ENCODE assay signal across 21 cellular contexts in the genomic region with DNA sequence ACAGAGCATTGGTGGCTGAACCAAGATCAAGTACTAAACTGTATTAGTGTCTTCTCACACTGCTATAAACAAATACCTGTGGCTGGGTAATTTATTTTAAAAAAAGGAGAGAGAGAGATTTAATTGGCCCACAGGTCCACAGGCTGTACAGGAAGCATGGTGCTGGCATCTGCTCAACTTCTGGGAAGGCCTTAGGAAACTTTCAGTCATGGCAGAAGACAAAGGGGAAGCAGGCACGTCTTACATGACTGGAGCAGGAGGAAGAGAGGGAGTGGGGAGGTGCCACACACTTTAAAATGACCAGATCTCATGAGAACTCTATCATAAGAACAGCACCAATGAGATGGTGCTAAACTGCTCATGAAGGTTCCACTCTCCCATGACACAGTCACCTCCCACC.
DNase-seq lines count a peak whose midpoint lies in the region; ATAC-seq and TF ChIP-seq lines count a peak whose summit lies in the region.
"Had no signal": no experiment of that assay in that cellular context is flagged by ENCODE, and none has a peak within 500 bp of the region (broad histone marks: within the 10 kb centered on the region; RNA-seq: fewer than 3 reads in every experiment).

No MANE protein-coding gene starts in this region.

- peaks cover 23% of the 10 kb centered on the region; the same call in 1 of the 2 replicates for H3K9me2 ChIP-seq in GM23338 (ENCODE audit: insufficient read depth)
- H3K9me2 ChIP-seq: SK-N-SH had no signal

- peaks cover 14% of the 10 kb centered on the region for H3K27me3 ChIP-seq in endodermal cell (ENCODE audit: control insufficient read depth, insufficient read depth, low read length, poor library complexity, severe bottlenecking)
- no peaks in the 10 kb centered on the region for H3K27me3 ChIP-seq in GM23338 (ENCODE audit: insufficient read depth)
- H3K27me3 ChIP-seq: BLaER1 had no signal

- H3K27me3 Mint-ChIP-seq in activated CD8-positive, alpha-beta memory T cell treated with anti-CD3 and anti-CD28 coated beads, Interleukin-2, amount 10 ng/mL, durations not matched to agents 7 days and 5 days, result peaks cover 39% of the 10 kb centered on the region
- H3K27me3 Mint-ChIP-seq in progenitor cell of endocrine pancreas (no peaks in the 10 kb centered on the region), endodermal cell (ENCODE audit: insufficient read depth) (peaks cover 26% of the 10 kb centered on the region), GM23338 (ENCODE audit: insufficient read depth, low read depth, poor library complexity) (no peaks in the 10 kb centered on the region)

- no peak for TF ChIP-seq CTCF in progenitor cell of endocrine pancreas (IDR thresholded peaks at IDR 0.05; ENCODE audit: unreplicated experiment)
- no peak for TF ChIP-seq CTCF in endodermal cell (conservative IDR thresholded peaks at IDR 0.05)
- no peak for TF ChIP-seq CTCF in GM23338 (conservative IDR thresholded peaks at IDR 0.05; ENCODE audit: low read depth in 2 of 2)

- 94% methylated on average over 1 of the region's 1 CpG; no CpG with 5 or more reads in 1 of the 2 experiments for WGBS in endodermal cell (ENCODE audit: insufficient coverage in 1 of 2, insufficient read length in 1 of 2), 2 experiments

- H4K20me1 ChIP-seq in GM23338 (replicated peaks; ENCODE audit: insufficient read depth), result no peaks in the 10 kb centered on the region
- H4K20me1 ChIP-seq: BLaER1 had no signal

- peaks cover 6% of the 10 kb centered on the region for H3K9me3 Mint-ChIP-seq in activated CD8-positive, alpha-beta memory T cell treated with anti-CD3 and anti-CD28 coated beads, Interleukin-2, amount 10 ng/mL, durations not matched to agents 7 days and 5 days (ENCODE audit: low read depth)
- peaks cover 3% of the 10 kb centered on the region for H3K9me3 Mint-ChIP-seq in progenitor cell of endocrine pancreas (ENCODE audit: low read depth)
- H3K9me3 Mint-ChIP-seq in endodermal cell, result peaks cover 5% of the 10 kb centered on the region
- no peaks in the 10 kb centered on the region; the same call in 1 of the 3 replicates for H3K9me3 Mint-ChIP-seq in GM23338
- H3K9me3 Mint-ChIP-seq: CD4-positive, alpha-beta T cell had no signal

- H3K36me3 ChIP-seq in endodermal cell (ENCODE audit: control insufficient read depth, insufficient read depth, low read length) (no peaks in the 10 kb centered on the region), GM23338 (ENCODE audit: insufficient read depth) (no peaks in the 10 kb centered on the region)
- H3K36me3 ChIP-seq: BLaER1, HAP-1 had no signal

- H3K27ac ChIP-seq in endodermal cell (ENCODE audit: low read depth, low read length) (no peak overlapping the region), GM23338 (ENCODE audit: low read depth) (no peak overlapping the region)

- H3K4me3 ChIP-seq in endodermal cell (ENCODE audit: low read length) (no peak overlapping the region), GM23338 (no peak overlapping the region)
- H3K4me3 ChIP-seq: BLaER1, HAP-1, K562 had no signal

- H3K36me3 Mint-ChIP-seq in activated CD8-positive, alpha-beta memory T cell treated with anti-CD3 and anti-CD28 coated beads, Interleukin-2, amount 10 ng/mL, durations not matched to agents 7 days and 5 days, result peaks cover 11% of the 10 kb centered on the region
- H3K36me3 Mint-ChIP-seq in progenitor cell of endocrine pancreas (ENCODE audit: insufficient read depth) (no peaks in the 10 kb centered on the region), endodermal cell (ENCODE audit: low read depth) (no peaks in the 10 kb centered on the region), GM23338 (ENCODE audit: low read depth) (no peaks in the 10 kb centered on the region)

- no peak overlapping the region for H3K9ac ChIP-seq in endodermal cell (ENCODE audit: extremely low read depth, low read length, poor library complexity, severe bottlenecking)
- H3K9ac ChIP-seq: BLaER1, SK-N-SH had no signal

- no peak for DNase-seq in activated CD8-positive, alpha-beta memory T cell treated with anti-CD3 and anti-CD28 coated beads, Interleukin-2, amount 10 ng/mL, durations not matched to agents 7 days and 5 days
- DNase-seq in activated CD8-positive, alpha-beta memory T cell treated with anti-CD3 and anti-CD28 coated beads for 24 hours, result no peak
- peak; percentile 10 for DNase-seq in MV-4-11 (lab: John Stamatoyannopoulos, UW)
- DNase-seq in dermis microvascular lymphatic vessel endothelial cell (ENCODE audit: low read depth in 2 of 2), result peak; percentile 20 to 22
- no peak for DNase-seq in progenitor cell of endocrine pancreas (ENCODE audit: low spot score, unreplicated experiment)
- no peak for DNase-seq in endodermal cell
- no peak for DNase-seq in stimulated activated naive CD4-positive, alpha-beta T cell treated with Interleukin-2 at 50 U/mL for 16 hours (lab: John Stamatoyannopoulos, UW)
- DNase-seq in GM23338 (ENCODE audit: low spot score), result no peak
- DNase-seq: CD4-positive, alpha-beta T cell; GOT3; HFFc6; NCI-H1092 treated with DMSO at 0.1 percent for 48 hours; NCI-H1436; NCI-H1930; NCI-H2107; NCI-H524; NCI-H748 treated with DMSO at 0.1 percent for 48 hours; SK-N-SH had no signal

- peak overlapping the region; percentile 29 for H3K27ac Mint-ChIP-seq in activated CD8-positive, alpha-beta memory T cell treated with anti-CD3 and anti-CD28 coated beads, Interleukin-2, amount 10 ng/mL, durations not matched to agents 7 days and 5 days
- peak overlapping the region; percentile 58 for H3K27ac Mint-ChIP-seq in progenitor cell of endocrine pancreas
- no peak overlapping the region for H3K27ac Mint-ChIP-seq in endodermal cell
- H3K27ac Mint-ChIP-seq in GM23338, result no peak overlapping the region
- H3K27ac Mint-ChIP-seq: CD4-positive, alpha-beta T cell; HFFc6 had no signal

- H2AFZ ChIP-seq in GM23338, result no peak overlapping the region

- H3K4me3 Mint-ChIP-seq in activated CD8-positive, alpha-beta memory T cell treated with anti-CD3 and anti-CD28 coated beads, Interleukin-2, amount 10 ng/mL, durations not matched to agents 7 days and 5 days, result no peak overlapping the region
- H3K4me3 Mint-ChIP-seq in progenitor cell of endocrine pancreas (ENCODE audit: low read depth) (no peak overlapping the region), endodermal cell (no peak overlapping the region), GM23338 (no peak overlapping the region)
- H3K4me3 Mint-ChIP-seq: CD4-positive, alpha-beta T cell; HFFc6 had no signal

- H3K79me2 ChIP-seq in GM23338 (replicated peaks; ENCODE audit: insufficient read depth), result no peaks in the 10 kb centered on the region

- CTCF ChIA-PET in activated CD8-positive, alpha-beta memory T cell treated with anti-CD3 and anti-CD28 coated beads, Interleukin-2, amount 10 ng/mL, durations not matched to agents 7 days and 5 days (lab: Charles Lee), result interaction anchor here (1.0 kb wide), 1 partner anchor 18 kb away, joined by 3 read pairs; no protein-coding TSS in a partner anchor

- peaks cover 14% of the 10 kb centered on the region for H3K4me1 Mint-ChIP-seq in activated CD8-positive, alpha-beta memory T cell treated with anti-CD3 and anti-CD28 coated beads, Interleukin-2, amount 10 ng/mL, durations not matched to agents 7 days and 5 days
- H3K4me1 Mint-ChIP-seq in progenitor cell of endocrine pancreas (ENCODE audit: low read depth), result peaks cover 7% of the 10 kb centered on the region
- H3K4me1 Mint-ChIP-seq in endodermal cell, result peaks cover 13% of the 10 kb centered on the region
- peaks cover 8% of the 10 kb centered on the region for H3K4me1 Mint-ChIP-seq in GM23338

- no peak overlapping the region for H3K4me2 ChIP-seq in GM23338
- H3K4me2 ChIP-seq: SK-N-SH had no signal

- no peaks in the 10 kb centered on the region for H3F3A ChIP-seq in GM23338 (replicated peaks; ENCODE audit: low read depth)

- peaks cover 11% of the 10 kb centered on the region for H3K9me3 ChIP-seq in endodermal cell (ENCODE audit: control insufficient read depth, low read length)
- H3K9me3 ChIP-seq: HAP-1, SK-N-SH had no signal

- H3K4me1 ChIP-seq in endodermal cell (ENCODE audit: control insufficient read depth, insufficient read depth, low read length) (no peaks in the 10 kb centered on the region), GM23338 (ENCODE audit: insufficient read depth) (peaks cover 6% of the 10 kb centered on the region; the same call in 1 of the 2 replicates)
- H3K4me1 ChIP-seq: HAP-1 had no signal

- ATAC-seq in activated CD8-positive, alpha-beta memory T cell treated with anti-CD3 and anti-CD28 coated beads, Interleukin-2, amount 10 ng/mL, durations not matched to agents 7 days and 5 days, result no peak
- ATAC-seq in GM23338, result no peak
- ATAC-seq: K562 had no signal

TF ChIP-seq in GM23338, 12 proteins besides CTCF, POLR2A, EP300 and RAD21 (continues in another document):
- no peak for TF ChIP-seq POLR2AphosphoS5 (IDR thresholded peaks at IDR 0.05; ENCODE audit: low read depth)
- no peak for TF ChIP-seq ZNF114 (CRISPR knock-in tag; IDR thresholded peaks at IDR 0.05)

Comparison
In these comparisons a context has a peak if more than half of its experiments do, and no peak if none do; other contexts are left out.
1. DNase-seq: peak in MV-4-11 (single experiment) and dermis microvascular lymphatic vessel endothelial cell (2 of 2); none in activated CD8-positive, alpha-beta memory T cell treated with anti-CD3 and anti-CD28 coated beads, Interleukin-2, amount 10 ng/mL, durations not matched to agents 7 days and 5 days (single experiment), activated CD8-positive, alpha-beta memory T cell treated with anti-CD3 and anti-CD28 coated beads for 24 hours (single experiment), progenitor cell of endocrine pancreas (single experiment), endodermal cell (single experiment), stimulated activated naive CD4-positive, alpha-beta T cell treated with Interleukin-2 at 50 U/mL for 16 hours (single experiment) and GM23338 (single experiment).
2. H3K27ac Mint-ChIP-seq: peak in activated CD8-positive, alpha-beta memory T cell treated with anti-CD3 and anti-CD28 coated beads, Interleukin-2, amount 10 ng/mL, durations not matched to agents 7 days and 5 days (single experiment) and progenitor cell of endocrine pancreas (single experiment); none in endodermal cell (single experiment) and GM23338 (single experiment).